Comparison of ENCODE assay signal across 3 cellular contexts in genomic region chr6:84821314-84821713, GRCh38. TPM values are rescaled to one million over a fixed set of nuclear protein-coding genes. Genes with fewer than 3 reads are reported as not detected.
"Had no signal": no experiment of that assay in that cellular context is flagged by ENCODE, and none has a peak within 500 bp of the region (broad histone marks: within the 10 kb centered on the region; RNA-seq: fewer than 3 reads in every experiment).

No MANE protein-coding gene starts in this region.

RNA-seq across cellular contexts. Expression of gene TBX18, which starts 56.9 kb away (rescaled TPM):
- total RNA-seq: mammary epithelial cell; naive thymus-derived CD4-positive, alpha-beta T cell had no signal
- polyA plus RNA-seq: immature natural killer cell; naive thymus-derived CD4-positive, alpha-beta T cell had no signal
